ENCODE assay signal across 13 cellular contexts in the genomic region with DNA sequence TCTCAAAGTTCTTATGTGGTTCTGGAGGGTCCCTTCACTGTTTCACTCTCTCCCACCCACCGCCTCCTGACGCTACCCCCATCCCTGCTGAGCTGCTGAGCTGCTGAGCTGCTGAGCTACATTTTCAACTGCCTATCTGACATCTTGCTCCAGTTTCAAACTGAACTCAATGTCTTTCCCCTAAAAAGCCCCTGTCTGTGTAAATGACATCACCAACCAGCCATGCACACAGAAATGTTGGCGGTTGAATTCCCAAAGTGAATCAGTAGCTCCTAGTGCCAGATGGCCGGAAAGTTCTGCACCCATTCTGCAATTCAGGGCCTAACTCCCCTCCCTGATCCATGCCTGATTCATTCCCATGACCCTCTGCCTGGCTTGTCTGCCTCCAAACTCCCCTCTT.
DNase-seq lines count a peak whose midpoint lies in the region; ATAC-seq and TF ChIP-seq lines count a peak whose summit lies in the region.
"Had no signal": no experiment of that assay in that cellular context is flagged by ENCODE, and none has a peak within 500 bp of the region (broad histone marks: within the 10 kb centered on the region; RNA-seq: fewer than 3 reads in every experiment).

No MANE protein-coding gene starts in this region.

- TF ChIP-seq POLR2A in gastrocnemius medialis (IDR thresholded peaks at IDR 0.05): no peak

- H3K36me3 Mint-ChIP-seq in stimulated activated memory B cell treated with anti-CD40 and anti-IgM and Interleukin-4, amounts not matched to agents 10 μg/mL and 1 μg/mL and 100 μg/mL, for 72 hours: no peaks in the 10 kb centered on the region

- H3K27ac Mint-ChIP-seq in stimulated activated memory B cell treated with anti-CD40 and anti-IgM and Interleukin-4, amounts not matched to agents 10 μg/mL and 1 μg/mL and 100 μg/mL, for 72 hours: peak overlapping the region; percentile 43
- H3K27ac Mint-ChIP-seq: activated naive CD4-positive, alpha-beta T cell treated with anti-CD3 and anti-CD28 coated beads for 36 hours had no signal

- H3K36me3 ChIP-seq in gastrocnemius medialis: no peaks in the 10 kb centered on the region
- H3K36me3 ChIP-seq in BE2C: no peaks in the 10 kb centered on the region
- H3K36me3 ChIP-seq: pancreas, thyroid gland had no signal

- H3K4me1 Mint-ChIP-seq in stimulated activated memory B cell treated with anti-CD40 and anti-IgM and Interleukin-4, amounts not matched to agents 10 μg/mL and 1 μg/mL and 100 μg/mL, for 72 hours: peaks cover 19% of the 10 kb centered on the region

- DNase-seq in astrocyte of the cerebellum (ENCODE audit: low read depth) (peak; percentile 42), gastrocnemius medialis (no peak), Right ventricle myocardium superior (no peak), BE2C (no peak)
- DNase-seq in activated CD4-positive, alpha-beta T cell treated with anti-CD3 and anti-CD28 coated beads, Interleukin-2, amount 50 U/mL, for 4 hours: no peak
- DNase-seq: activated naive CD4-positive, alpha-beta T cell treated with anti-CD3 and anti-CD28 coated beads for 36 hours; effector CD8-positive, alpha-beta T cell; pancreas; thyroid gland had no signal

- peaks cover 3% of the 10 kb centered on the region for H3K9me3 Mint-ChIP-seq in stimulated activated memory B cell treated with anti-CD40 and anti-IgM and Interleukin-4, amounts not matched to agents 10 μg/mL and 1 μg/mL and 100 μg/mL, for 72 hours
- H3K9me3 Mint-ChIP-seq: activated naive CD4-positive, alpha-beta T cell treated with anti-CD3 and anti-CD28 coated beads for 36 hours had no signal

- H3K9me3 ChIP-seq in gastrocnemius medialis (no peaks in the 10 kb centered on the region), BE2C (no peaks in the 10 kb centered on the region)
- H3K9me3 ChIP-seq: pancreas, thyroid gland had no signal

- no peak overlapping the region for H3K27ac ChIP-seq in gastrocnemius medialis
- H3K27ac ChIP-seq: pancreas, thyroid gland had no signal

- no peaks in the 10 kb centered on the region for H3K27me3 ChIP-seq in gastrocnemius medialis
- peaks cover 2% of the 10 kb centered on the region; the same call in 1 of the 2 replicates for H3K27me3 ChIP-seq in BE2C
- H3K27me3 ChIP-seq: pancreas, thyroid gland had no signal

- H3K4me3 ChIP-seq in astrocyte of the cerebellum (ENCODE audit: low read depth, low read length): no peak overlapping the region
- H3K4me3 ChIP-seq in gastrocnemius medialis: no peak overlapping the region
- no peak overlapping the region for H3K4me3 ChIP-seq in BE2C (ENCODE audit: low read depth, low read length)
- H3K4me3 ChIP-seq: pancreas, thyroid gland had no signal

- TF ChIP-seq CTCF in astrocyte of the cerebellum (IDR thresholded peaks at IDR 0.05; ENCODE audit: low read depth, low read length, missing control alignments) (no peak), gastrocnemius medialis (IDR thresholded peaks at IDR 0.05 in 4 of 5, conservative IDR thresholded peaks at IDR 0.05 in 1 of 5) (no peak), BE2C (IDR thresholded peaks at IDR 0.05; ENCODE audit: low read depth, low read length) (no peak)

- intact Hi-C loops in gastrocnemius medialis (cut with DNase I; ENCODE audit: low total_unique reads): no loop called here
- intact Hi-C loops in Right ventricle myocardium superior (cut with DNase I): no loop called here

- H3K27me3 Mint-ChIP-seq in stimulated activated memory B cell treated with anti-CD40 and anti-IgM and Interleukin-4, amounts not matched to agents 10 μg/mL and 1 μg/mL and 100 μg/mL, for 72 hours: peaks cover 23% of the 10 kb centered on the region

- ATAC-seq in GM18867 (IDR thresholded peaks at IDR 0.05; ENCODE audit: unreplicated experiment): peak; percentile 54
- ATAC-seq in HG02884 (IDR thresholded peaks at IDR 0.05; ENCODE audit: unreplicated experiment): peak; percentile 64
- peak; percentile 59 for ATAC-seq in stimulated activated memory B cell treated with anti-CD40 and anti-IgM and Interleukin-4, amounts not matched to agents 10 μg/mL and 1 μg/mL and 100 μg/mL, for 72 hours
- ATAC-seq in gastrocnemius medialis: no peak
- no peak for ATAC-seq in Right ventricle myocardium superior (ENCODE audit: poor library complexity)
- ATAC-seq: HepG2, pancreas had no signal

- no peak overlapping the region for H3K4me3 Mint-ChIP-seq in stimulated activated memory B cell treated with anti-CD40 and anti-IgM and Interleukin-4, amounts not matched to agents 10 μg/mL and 1 μg/mL and 100 μg/mL, for 72 hours
- H3K4me3 Mint-ChIP-seq: activated naive CD4-positive, alpha-beta T cell treated with anti-CD3 and anti-CD28 coated beads for 36 hours had no signal

- in situ Hi-C loops in astrocyte of the cerebellum (cut with HindIII; ENCODE audit: low sequenced_read_pairs) (no loop called here), gastrocnemius medialis (cut with MboI; ENCODE audit: low sequenced_read_pairs in 4 of 4) (no loop called here)

- H3K4me1 ChIP-seq in gastrocnemius medialis (no peaks in the 10 kb centered on the region), BE2C (no peaks in the 10 kb centered on the region)
- H3K4me1 ChIP-seq: pancreas, thyroid gland had no signal

Comparison
In these comparisons a context has a peak if more than half of its experiments do, and no peak if none do; other contexts are left out.
1. ATAC-seq: peak in GM18867 (single experiment), HG02884 (single experiment) and stimulated activated memory B cell treated with anti-CD40 and anti-IgM and Interleukin-4, amounts not matched to agents 10 μg/mL and 1 μg/mL and 100 μg/mL, for 72 hours (single experiment); none in gastrocnemius medialis (0 of 2) and Right ventricle myocardium superior (single experiment).